ENCODE assay signal across 9 cellular contexts in genomic region chr5:160175438-160176218, GRCh38. TPM values are rescaled to one million over a fixed set of nuclear protein-coding genes. Genes with fewer than 3 reads are reported as not detected.
DNase-seq lines count a peak whose midpoint lies in the region; ATAC-seq and TF ChIP-seq lines count a peak whose summit lies in the region.
"Had no signal": no experiment of that assay in that cellular context is flagged by ENCODE, and none has a peak within 500 bp of the region (broad histone marks: within the 10 kb centered on the region; RNA-seq: fewer than 3 reads in every experiment).

No MANE protein-coding gene starts in this region.

- no peak overlapping the region for H3K4me3 Mint-ChIP-seq in HFFc6
- H3K4me3 Mint-ChIP-seq in activated T-helper 2 cell treated with anti-CD3 and anti-CD28 coated beads, Interferon-gamma antibody, Interleukin-2, Interleukin-4, amounts not matched to agents 10 μg/mL and 5 μg/mL and 100 μg/mL, durations not matched to agents 14 hours and 24 hours and 36 hours (ENCODE audit: low read depth), result no peak overlapping the region
- H3K4me3 Mint-ChIP-seq: memory B cell had no signal

- no peaks in the 10 kb centered on the region for H3K9me3 Mint-ChIP-seq in HFFc6
- H3K9me3 Mint-ChIP-seq in activated T-helper 2 cell treated with anti-CD3 and anti-CD28 coated beads, Interferon-gamma antibody, Interleukin-2, Interleukin-4, amounts not matched to agents 10 μg/mL and 5 μg/mL and 100 μg/mL, durations not matched to agents 14 hours and 24 hours and 36 hours, result no peaks in the 10 kb centered on the region
- H3K9me3 Mint-ChIP-seq: memory B cell had no signal

- no peak overlapping the region for H3K9ac ChIP-seq in SK-N-MC (ENCODE audit: insufficient read length)

- H3K36me3 Mint-ChIP-seq in HFFc6 (ENCODE audit: low read depth), result no peaks in the 10 kb centered on the region
- H3K36me3 Mint-ChIP-seq in activated T-helper 2 cell treated with anti-CD3 and anti-CD28 coated beads, Interferon-gamma antibody, Interleukin-2, Interleukin-4, amounts not matched to agents 10 μg/mL and 5 μg/mL and 100 μg/mL, durations not matched to agents 14 hours and 24 hours and 36 hours (ENCODE audit: low read depth), result no peaks in the 10 kb centered on the region
- H3K36me3 Mint-ChIP-seq: memory B cell had no signal

- H3K4me1 Mint-ChIP-seq in HFFc6 (ENCODE audit: low read depth), result peaks cover 3% of the 10 kb centered on the region
- H3K4me1 Mint-ChIP-seq in activated T-helper 2 cell treated with anti-CD3 and anti-CD28 coated beads, Interferon-gamma antibody, Interleukin-2, Interleukin-4, amounts not matched to agents 10 μg/mL and 5 μg/mL and 100 μg/mL, durations not matched to agents 14 hours and 24 hours and 36 hours (ENCODE audit: low read depth), result no peaks in the 10 kb centered on the region
- H3K4me1 Mint-ChIP-seq: memory B cell had no signal

- no peaks in the 10 kb centered on the region; the same call in none of the 2 replicates for H3K27me3 Mint-ChIP-seq in HFFc6 (ENCODE audit: insufficient read depth)
- no peaks in the 10 kb centered on the region for H3K27me3 Mint-ChIP-seq in activated T-helper 2 cell treated with anti-CD3 and anti-CD28 coated beads, Interferon-gamma antibody, Interleukin-2, Interleukin-4, amounts not matched to agents 10 μg/mL and 5 μg/mL and 100 μg/mL, durations not matched to agents 14 hours and 24 hours and 36 hours (ENCODE audit: low read depth)

- no peak overlapping the region for H3K27ac ChIP-seq in SK-N-MC

- DNase-seq in H7 (peak; percentile 43), SK-N-MC (ENCODE audit: low read depth, low spot score) (no peak), Right ventricle myocardium inferior (ENCODE audit: missing footprints) (no peak), retina (peak; percentile 58), HFFc6 (no peak)
- no peak for DNase-seq in activated T-helper 2 cell treated with anti-CD3 and anti-CD28 coated beads, Interferon-gamma antibody, Interleukin-2, Interleukin-4, amounts not matched to agents 10 μg/mL and 5 μg/mL and 100 μg/mL, durations not matched to agents 14 hours and 24 hours and 36 hours (ENCODE audit: low spot score)

- TF ChIP-seq CTCF in HFFc6 (IDR thresholded peaks at IDR 0.05), result no peak

- ATAC-seq in Right ventricle myocardium inferior, result peak; percentile 61
- ATAC-seq in GM18520 (IDR thresholded peaks at IDR 0.05; ENCODE audit: unreplicated experiment), result no peak
- no peak for ATAC-seq in HG03045 (IDR thresholded peaks at IDR 0.05; ENCODE audit: unreplicated experiment)

- H3K36me3 ChIP-seq in H7 (replicated peaks; ENCODE audit: control insufficient read depth, insufficient read depth, low read length) (no peaks in the 10 kb centered on the region), SK-N-MC (ENCODE audit: insufficient read depth, low read length) (no peaks in the 10 kb centered on the region)

- no peaks in the 10 kb centered on the region for H3K9me3 ChIP-seq in SK-N-MC (ENCODE audit: low read depth, low read length)

- H3K4me3 ChIP-seq in H7 (ENCODE audit: insufficient read depth, low read depth, low read length), result no peak overlapping the region
- peak overlapping the region; percentile 36; the same call in 1 of the 2 replicates for H3K4me3 ChIP-seq in SK-N-MC

- no peaks in the 10 kb centered on the region for H3K27me3 ChIP-seq in H7 (ENCODE audit: control insufficient read depth, insufficient read depth, low read length)

- intact Hi-C loops in Right ventricle myocardium inferior (cut with DNase I), result no loop called here
- intact Hi-C loops in activated T-helper 2 cell treated with anti-CD3 and anti-CD28 coated beads, Interferon-gamma antibody, Interleukin-2, Interleukin-4, amounts not matched to agents 10 μg/mL and 5 μg/mL and 100 μg/mL, durations not matched to agents 14 hours and 24 hours and 36 hours (cut with micrococcal nuclease), result no loop called here

- H3K27ac Mint-ChIP-seq in HFFc6, result no peak overlapping the region
- H3K27ac Mint-ChIP-seq in activated T-helper 2 cell treated with anti-CD3 and anti-CD28 coated beads, Interferon-gamma antibody, Interleukin-2, Interleukin-4, amounts not matched to agents 10 μg/mL and 5 μg/mL and 100 μg/mL, durations not matched to agents 14 hours and 24 hours and 36 hours, result no peak overlapping the region
- H3K27ac Mint-ChIP-seq: memory B cell had no signal

RNA-seq across cellular contexts. Expression of gene FABP6, which starts 53.7 kb away (rescaled TPM):
- 0.48 and 1.3 TPM in 2 replicates for total RNA-seq in H7 (2014; rRNA removed; shearing (Covaris generic))
- total RNA-seq in Right ventricle myocardium inferior, result 3.5 TPM
- total RNA-seq in HFFc6 (2021; fragmentation: NEBNext Ultra II Directional; extraction: Animal tissue kit (Norgen Biotek cat#: 25700)), result not detected
- not detected in 2 replicates for total RNA-seq in activated T-helper 2 cell treated with anti-CD3 and anti-CD28 coated beads, Interferon-gamma antibody, Interleukin-2, Interleukin-4, amounts not matched to agents 10 μg/mL and 5 μg/mL and 100 μg/mL, durations not matched to agents 14 hours and 24 hours and 36 hours

RNA-seq across cellular contexts. Expression of gene PWWP2A, which starts 56.4 kb away (rescaled TPM):
- total RNA-seq in H7 (2014; rRNA removed; shearing (Covaris generic)), result 33.7 and 41.2 TPM in 2 replicates
- total RNA-seq in Right ventricle myocardium inferior, result 13.2 TPM
- 10 to 100 TPM; 11.3 to 12.7 (median 12.3) TPM for total RNA-seq in HFFc6 (2021; fragmentation: NEBNext Ultra II Directional; extraction: Animal tissue kit (Norgen Biotek cat#: 25700))
- total RNA-seq in activated T-helper 2 cell treated with anti-CD3 and anti-CD28 coated beads, Interferon-gamma antibody, Interleukin-2, Interleukin-4, amounts not matched to agents 10 μg/mL and 5 μg/mL and 100 μg/mL, durations not matched to agents 14 hours and 24 hours and 36 hours, result 20.4 and 22.7 TPM in 2 replicates

Comparison
In these comparisons a context has a peak if more than half of its experiments do, and no peak if none do; other contexts are left out.
1. DNase-seq: peak in H7 (single experiment) and retina (single experiment); none in SK-N-MC (single experiment), Right ventricle myocardium inferior (single experiment), HFFc6 (single experiment) and activated T-helper 2 cell treated with anti-CD3 and anti-CD28 coated beads, Interferon-gamma antibody, Interleukin-2, Interleukin-4, amounts not matched to agents 10 μg/mL and 5 μg/mL and 100 μg/mL, durations not matched to agents 14 hours and 24 hours and 36 hours (single experiment).